In the genomic region with DNA sequence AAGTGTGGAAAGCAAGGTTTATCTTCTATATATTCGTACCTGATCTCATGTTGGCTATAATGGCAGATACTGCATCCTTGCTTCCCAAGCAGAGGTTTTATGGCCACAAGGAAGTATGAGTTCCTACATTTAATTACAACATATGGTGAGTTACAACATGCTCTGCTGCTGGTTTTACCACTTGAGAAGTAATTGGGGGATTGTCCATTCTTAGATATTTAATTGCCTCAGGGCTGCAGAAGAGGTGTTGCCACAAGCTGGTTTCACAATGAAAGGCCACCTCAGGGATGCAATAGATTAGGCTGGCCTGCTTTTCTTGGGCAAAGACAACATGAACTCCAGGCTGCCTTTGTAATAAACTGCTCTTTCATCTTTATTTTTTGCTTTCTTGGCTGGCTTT, we compare ENCODE assay signal across 13 cellular contexts. TPM values are rescaled to one million over a fixed set of nuclear protein-coding genes. Genes with fewer than 3 reads are reported as not detected.
A peak's percentile ranks its signal among the peaks of the same experiment; 100 is the strongest.
DNase-seq lines count a peak whose midpoint lies in the region; ATAC-seq and TF ChIP-seq lines count a peak whose summit lies in the region.
"Had no signal": no experiment of that assay in that cellular context is flagged by ENCODE, and none has a peak within 500 bp of the region (broad histone marks: within the 10 kb centered on the region; RNA-seq: fewer than 3 reads in every experiment).

No MANE protein-coding gene starts in this region.

- dilution Hi-C loops in IMR-90 (cut with HindIII; ENCODE audit: low sequenced_read_pairs, unreplicated experiment) = no loop called here

- in situ Hi-C loops in IMR-90 (cut with MboI; ENCODE audit: low sequenced_read_pairs) = no loop called here

- no peaks in the 10 kb centered on the region for H3K79me1 ChIP-seq in IMR-90 (ENCODE audit: low read depth in 1 of 2, low read length in 2 of 2)

- H3K9me3 ChIP-seq in IMR-90 (ENCODE audit: control insufficient read depth, insufficient read depth, low read length) (no peaks in the 10 kb centered on the region), uterus (no peaks in the 10 kb centered on the region)

- H4K5ac ChIP-seq in IMR-90 (ENCODE audit: low read depth, low read length) = no peak overlapping the region

- H3K4me1 ChIP-seq in IMR-90 (ENCODE audit: control insufficient read depth, insufficient read depth, low read length) = no peaks in the 10 kb centered on the region; the same call in 1 of the 2 replicates
- H3K4me1 ChIP-seq in uterus = peaks cover 0 to 4% of the 10 kb centered on the region in 2 donors

- H3K9ac ChIP-seq in IMR-90 (ENCODE audit: low read depth, low read length) = no peak overlapping the region

- no peak overlapping the region for H3K4me3 ChIP-seq in IMR-90 (ENCODE audit: insufficient read depth, low read depth, low read length)
- no peak overlapping the region for H3K4me3 ChIP-seq in uterus
- H3K4me3 ChIP-seq in H7 (ENCODE audit: insufficient read depth, low read depth, low read length) = no peak overlapping the region
- H3K4me3 ChIP-seq: cardiac muscle cell had no signal

- peaks cover 6% of the 10 kb centered on the region; the same call in 1 of the 2 replicates for H3K9me1 ChIP-seq in IMR-90 (ENCODE audit: insufficient read depth, low read length)

- no peak overlapping the region for H3K14ac ChIP-seq in IMR-90 (replicated peaks; ENCODE audit: low read depth, low read length)

- BruUV-seq in IMR-90 (replicated peaks; lab: Mats Ljungman, UMichigan) = no TSS peak

- H2AFZ ChIP-seq in IMR-90 (replicated peaks; ENCODE audit: low read length, poor library complexity) = no peak overlapping the region

- H3K23ac ChIP-seq in IMR-90 (ENCODE audit: low read depth, low read length) = no peak overlapping the region

- H3K27ac ChIP-seq in IMR-90 (ENCODE audit: insufficient read depth, low read length) = no peak overlapping the region
- no peak overlapping the region for H3K27ac ChIP-seq in uterus
- H3K27ac ChIP-seq: cardiac muscle cell had no signal

- H3K36me3 ChIP-seq in IMR-90 (ENCODE audit: control insufficient read depth, insufficient read depth, low read length) (no peaks in the 10 kb centered on the region), uterus (no peaks in the 10 kb centered on the region), H7 (replicated peaks; ENCODE audit: control insufficient read depth, insufficient read depth, low read length) (no peaks in the 10 kb centered on the region)
- H3K36me3 ChIP-seq: cardiac muscle cell had no signal

- no peak overlapping the region for H4K8ac ChIP-seq in IMR-90 (ENCODE audit: low read depth in 2 of 2, low read length in 2 of 2)

- no CpG with 5 or more reads among the region's 1 CpG for WGBS in IMR-90 (ENCODE audit: extremely low coverage in 2 of 2, insufficient read length in 1 of 2), 2 experiments

- H4K20me1 ChIP-seq in IMR-90 (ENCODE audit: insufficient read depth, low read length) = no peaks in the 10 kb centered on the region

- TF ChIP-seq CTCF in IMR-90 (conservative IDR thresholded peaks at IDR 0.05; ENCODE audit: low read depth, low read length) = no peak
- TF ChIP-seq CTCF in uterus (IDR thresholded peaks at IDR 0.05) = no peak

- no peak for TF ChIP-seq RAD21 in IMR-90 (IDR thresholded peaks at IDR 0.05; ENCODE audit: low read length)

- CTCF ChIA-PET in IMR-90 (lab: Yijun Ruan, JAX) = interaction anchor here (0.7 kb wide), 1 partner anchor 92 kb away, joined by 3 read pairs; no protein-coding TSS in a partner anchor

- no peak overlapping the region for H2BK20ac ChIP-seq in IMR-90 (ENCODE audit: low read depth, low read length)

- H2BK120ac ChIP-seq in IMR-90 (ENCODE audit: low read depth, low read length) = peak overlapping the region; percentile 6; the same call in 1 of the 2 replicates

- H4K91ac ChIP-seq in IMR-90 (ENCODE audit: insufficient read depth, low read depth, low read length) = no peak overlapping the region

- no peak overlapping the region for H2BK5ac ChIP-seq in IMR-90 (ENCODE audit: low read depth, low read length, poor library complexity, severe bottlenecking)

- no peak overlapping the region for H3K18ac ChIP-seq in IMR-90 (ENCODE audit: low read depth, low read length)

- no peak overlapping the region for H3K4ac ChIP-seq in IMR-90 (ENCODE audit: low read depth, low read length)

- no peaks in the 10 kb centered on the region for H3K27me3 ChIP-seq in IMR-90 (ENCODE audit: control insufficient read depth, insufficient read depth, low read length)
- H3K27me3 ChIP-seq in uterus = no peaks in the 10 kb centered on the region
- H3K27me3 ChIP-seq in H7 (ENCODE audit: control insufficient read depth, insufficient read depth, low read length) = no peaks in the 10 kb centered on the region
- H3K27me3 ChIP-seq: cardiac muscle cell had no signal

- no peak overlapping the region for H3K4me2 ChIP-seq in IMR-90 (ENCODE audit: low read depth, low read length)

- H2BK15ac ChIP-seq in IMR-90 (ENCODE audit: low read depth, low read length) = no peak overlapping the region

- ATAC-seq in IMR-90 (ENCODE audit: low read depth) (no peak), left colon (peak; percentile 57)

- intact Hi-C loops in IMR-90 (cut with micrococcal nuclease) (no loop called here), left colon (cut with DNase I, micrococcal nuclease) (no loop called here), uterus (cut with DNase I; ENCODE audit: low total_unique reads) (no loop called here)

- TF ChIP-seq POLR2A in IMR-90 (IDR thresholded peaks at IDR 0.05; ENCODE audit: low read depth, low read length) = no peak
- TF ChIP-seq POLR2A in uterus (IDR thresholded peaks at IDR 0.05) = no peak

- DNase-seq in CD1c-positive myeloid dendritic cell (ENCODE audit: extremely low spot score) (peak; percentile 53), IMR-90 (no peak), SKM-1 treated with dmso at 0.1 percent for 144 hours (lab: John Stamatoyannopoulos, UW; ENCODE audit: unreplicated experiment) (peak; percentile 97), left colon (no peak), uterus (no peak), DMS153 (lab: John Stamatoyannopoulos, UW) (no peak), hypothalamus (lab: John Stamatoyannopoulos, UW) (no peak), H7 (no peak)
- DNase-seq: NCI-H2029; nephron progenitor cell; right cardiac atrium; stimulated activated naive CD4-positive, alpha-beta T cell treated with Interleukin-2 at 50 U/mL for 16 hours had no signal

- H2AK9ac ChIP-seq in IMR-90 (replicated peaks; ENCODE audit: low read depth, low read length, poor library complexity) = no peak overlapping the region

- H3K56ac ChIP-seq in IMR-90 (ENCODE audit: extremely low read depth, insufficient read depth, low read length) = no peak overlapping the region

- H2AK5ac ChIP-seq in IMR-90 (ENCODE audit: low read depth, low read length) = no peak overlapping the region

- POLR2A ChIA-PET in IMR-90 (lab: Charles Lee; ENCODE audit: unreplicated experiment) = no interaction called here

TF ChIP-seq in IMR-90, 13 proteins besides CTCF, POLR2A, EP300 and RAD21:
- TF ChIP-seq SMC3 (IDR thresholded peaks at IDR 0.05; ENCODE audit: low read depth, low read length) (no peak), BHLHE40 (IDR thresholded peaks at IDR 0.05; ENCODE audit: low read depth, low read length) (no peak), RFX5 (IDR thresholded peaks at IDR 0.05; ENCODE audit: low read depth, low read length) (no peak), MAZ (IDR thresholded peaks at IDR 0.05; ENCODE audit: borderline replicate concordance, low read depth, low read length) (no peak), CHD1 (IDR thresholded peaks at IDR 0.05; ENCODE audit: low read depth, low read length) (no peak)

RNA-seq across cellular contexts. Expression of a gene that starts 48.6 kb away (rescaled TPM):
- total RNA-seq in IMR-90 (2012; rRNA removed) = 12.4 and 18.1 TPM in 2 replicates
- 6.1 and 6.6 TPM in 2 replicates for polyA plus RNA-seq in IMR-90 (2012; rRNA removed)
- 6.3 and 6.4 TPM in 2 replicates for polyA plus RNA-seq in IMR-90 (2012; cell fraction: cytosol; rRNA removed)
- polyA plus RNA-seq in IMR-90 (2012; cell fraction: nucleus; rRNA removed; ENCODE audit: low replicate concordance) = 2.0 and 2.1 TPM in 2 replicates
- 10 to 100 TPM; 10.0 to 18.5 TPM for total RNA-seq in left colon
- 10 to 100 TPM in 1 of 4 donors, 1 to 10 TPM in 3; 1.8 to 20.5 (median 8.6) TPM for total RNA-seq in uterus
- total RNA-seq in H7 (2014; rRNA removed; shearing (Covaris generic)) = 13.7 and 16.4 TPM in 2 replicates

Comparison
In these comparisons a context has a peak if more than half of its experiments do, and no peak if none do; other contexts are left out.
1. DNase-seq: peak in CD1c-positive myeloid dendritic cell (single experiment) and SKM-1 treated with dmso at 0.1 percent for 144 hours (single experiment); none in IMR-90 (single experiment), left colon (0 of 2), uterus (0 of 2), DMS153 (single experiment), hypothalamus (0 of 51) and H7 (single experiment).